ENCODE assay signal across 9 cellular contexts in genomic region chr2:212548459-212548815, GRCh38. TPM values are rescaled to one million over a fixed set of nuclear protein-coding genes. Genes with fewer than 3 reads are reported as not detected.
DNase-seq lines count a peak whose midpoint lies in the region; ATAC-seq and TF ChIP-seq lines count a peak whose summit lies in the region.
"Had no signal": no experiment of that assay in that cellular context is flagged by ENCODE, and none has a peak within 500 bp of the region (broad histone marks: within the 10 kb centered on the region; RNA-seq: fewer than 3 reads in every experiment).

No MANE protein-coding gene starts in this region.

- H3K27ac ChIP-seq in left lung = no peak overlapping the region

- in situ Hi-C loops in astrocyte of the spinal cord (cut with HindIII; ENCODE audit: low sequenced_read_pairs) = no loop called here

- no peak overlapping the region for H3K4me3 ChIP-seq in astrocyte of the spinal cord (ENCODE audit: low read depth, low read length)
- H3K4me3 ChIP-seq in left lung = no peak overlapping the region

- intact Hi-C loops in left lung (cut with DNase I) = no loop called here

- DNase-seq in AG08395 (ENCODE audit: low spot score) (peak; percentile 38), astrocyte of the spinal cord (ENCODE audit: low read depth, low spot score) (peak; percentile 51), left lung (no peak), DMS153 treated with DMSO at 0.1 percent for 48 hours (lab: John Stamatoyannopoulos, UW; ENCODE audit: unreplicated experiment) (no peak)
- DNase-seq in activated naive CD4-positive, alpha-beta T cell treated with anti-CD3 and anti-CD28 coated beads, Interleukin-2, amount 50 U/mL, for 72 hours (ENCODE audit: low spot score in 2 of 2) = no peak
- DNase-seq in stimulated activated effector memory CD8-positive, alpha-beta T cell treated with anti-CD3 and anti-CD28 coated beads, Interleukin-12 subunit alpha, Interleukin-12 subunit beta, amount 100 ng/mL, for 72 hours (ENCODE audit: low spot score in 2 of 2) = no peak

- no peaks in the 10 kb centered on the region for H3K36me3 ChIP-seq in left lung

- H3K27me3 ChIP-seq in left lung = no peaks in the 10 kb centered on the region

- no peaks in the 10 kb centered on the region for H3K4me1 Mint-ChIP-seq in stimulated activated effector memory CD8-positive, alpha-beta T cell treated with anti-CD3 and anti-CD28 coated beads, Interleukin-12 subunit alpha, Interleukin-12 subunit beta, amount 100 ng/mL, for 72 hours

- H3K4me1 ChIP-seq in left lung = no peaks in the 10 kb centered on the region

- ATAC-seq in HG03432 (IDR thresholded peaks at IDR 0.05; ENCODE audit: unreplicated experiment) (peak; percentile 51), left lung (peak; percentile 86), HG03565 (IDR thresholded peaks at IDR 0.05; ENCODE audit: unreplicated experiment) (no peak)
- no peak for ATAC-seq in activated naive CD4-positive, alpha-beta T cell treated with anti-CD3 and anti-CD28 coated beads, Interleukin-2, amount 50 U/mL, for 72 hours
- no peak for ATAC-seq in stimulated activated effector memory CD8-positive, alpha-beta T cell treated with anti-CD3 and anti-CD28 coated beads, Interleukin-12 subunit alpha, Interleukin-12 subunit beta, amount 100 ng/mL, for 72 hours

- H3K27ac Mint-ChIP-seq in activated naive CD4-positive, alpha-beta T cell treated with anti-CD3 and anti-CD28 coated beads, Interleukin-2, amount 50 U/mL, for 72 hours = no peak overlapping the region
- no peak overlapping the region for H3K27ac Mint-ChIP-seq in stimulated activated effector memory CD8-positive, alpha-beta T cell treated with anti-CD3 and anti-CD28 coated beads, Interleukin-12 subunit alpha, Interleukin-12 subunit beta, amount 100 ng/mL, for 72 hours
- H3K27ac Mint-ChIP-seq: dendritic cell treated with granulocyte-macrophage colony-stimulating factor and Interleukin-4, amounts not matched to agents 40 ng/mL and 50 ng/mL, for 4 days had no signal

- no peaks in the 10 kb centered on the region for H3K9me3 Mint-ChIP-seq in activated naive CD4-positive, alpha-beta T cell treated with anti-CD3 and anti-CD28 coated beads, Interleukin-2, amount 50 U/mL, for 72 hours
- H3K9me3 Mint-ChIP-seq in stimulated activated effector memory CD8-positive, alpha-beta T cell treated with anti-CD3 and anti-CD28 coated beads, Interleukin-12 subunit alpha, Interleukin-12 subunit beta, amount 100 ng/mL, for 72 hours = no peaks in the 10 kb centered on the region
- H3K9me3 Mint-ChIP-seq: dendritic cell treated with granulocyte-macrophage colony-stimulating factor and Interleukin-4, amounts not matched to agents 40 ng/mL and 50 ng/mL, for 4 days had no signal

- peaks cover 0 to under 1% of the 10 kb centered on the region in 2 donors for H3K36me3 Mint-ChIP-seq in activated naive CD4-positive, alpha-beta T cell treated with anti-CD3 and anti-CD28 coated beads, Interleukin-2, amount 50 U/mL, for 72 hours
- H3K36me3 Mint-ChIP-seq in stimulated activated effector memory CD8-positive, alpha-beta T cell treated with anti-CD3 and anti-CD28 coated beads, Interleukin-12 subunit alpha, Interleukin-12 subunit beta, amount 100 ng/mL, for 72 hours = no peaks in the 10 kb centered on the region

- no peak overlapping the region for H3K4me3 Mint-ChIP-seq in stimulated activated effector memory CD8-positive, alpha-beta T cell treated with anti-CD3 and anti-CD28 coated beads, Interleukin-12 subunit alpha, Interleukin-12 subunit beta, amount 100 ng/mL, for 72 hours
- H3K4me3 Mint-ChIP-seq: dendritic cell treated with granulocyte-macrophage colony-stimulating factor and Interleukin-4, amounts not matched to agents 40 ng/mL and 50 ng/mL, for 4 days had no signal

- TF ChIP-seq CTCF in astrocyte of the spinal cord (IDR thresholded peaks at IDR 0.05; ENCODE audit: low read depth, low read length) (peak; percentile 36), left lung (IDR thresholded peaks at IDR 0.05) (peak in 1 of 2 donors; percentile 22)

- no peaks in the 10 kb centered on the region for H3K9me3 ChIP-seq in left lung

RNA-seq across cellular contexts. Expression of gene ERBB4, which starts 9.8 kb away (rescaled TPM):
- total RNA-seq in left lung = 10 to 100 TPM in 1 of 2 donors, 1 to 10 TPM in 1; 6.4 to 16.0 TPM
- total RNA-seq in activated naive CD4-positive, alpha-beta T cell treated with anti-CD3 and anti-CD28 coated beads, Interleukin-2, amount 50 U/mL, for 72 hours = not detected

Comparison
In these comparisons a context has a peak if more than half of its experiments do, and no peak if none do; other contexts are left out.
1. DNase-seq: peak in AG08395 (single experiment) and astrocyte of the spinal cord (single experiment); none in left lung (0 of 2), activated naive CD4-positive, alpha-beta T cell treated with anti-CD3 and anti-CD28 coated beads, Interleukin-2, amount 50 U/mL, for 72 hours (0 of 2), DMS153 treated with DMSO at 0.1 percent for 48 hours (single experiment) and stimulated activated effector memory CD8-positive, alpha-beta T cell treated with anti-CD3 and anti-CD28 coated beads, Interleukin-12 subunit alpha, Interleukin-12 subunit beta, amount 100 ng/mL, for 72 hours (0 of 2).
2. ATAC-seq: peak in HG03432 (single experiment) and left lung (single experiment); none in activated naive CD4-positive, alpha-beta T cell treated with anti-CD3 and anti-CD28 coated beads, Interleukin-2, amount 50 U/mL, for 72 hours (0 of 2), HG03565 (single experiment) and stimulated activated effector memory CD8-positive, alpha-beta T cell treated with anti-CD3 and anti-CD28 coated beads, Interleukin-12 subunit alpha, Interleukin-12 subunit beta, amount 100 ng/mL, for 72 hours (single experiment).
3. RNA of gene ERBB4, which starts 9.8 kb away (total RNA-seq): 6.4 to 16.0 TPM in left lung; not detected in activated naive CD4-positive, alpha-beta T cell treated with anti-CD3 and anti-CD28 coated beads, Interleukin-2, amount 50 U/mL, for 72 hours; every median in the first group is over 4 times any median in the second.